2 cellular contexts compared by ENCODE assay signal in genomic region chr22:17429516-17429915, GRCh38.
TF ChIP-seq lines count a peak whose summit lies in the region.

No MANE protein-coding gene starts in this region.

TF ChIP-seq in GM23338, 12 proteins besides CTCF, POLR2A, EP300 and RAD21 (continued from another document):
- no peak for TF ChIP-seq ZNF462 (CRISPR knock-in tag; IDR thresholded peaks at IDR 0.05)
- TF ChIP-seq REST (IDR thresholded peaks at IDR 0.05; ENCODE audit: unreplicated experiment) = no peak
- TF ChIP-seq ETS1 (IDR thresholded peaks at IDR 0.05) = no peak
- no peak for TF ChIP-seq STAT1 (IDR thresholded peaks at IDR 0.05; ENCODE audit: unreplicated experiment)
- TF ChIP-seq EZH2 (IDR thresholded peaks at IDR 0.05; ENCODE audit: low read depth, unreplicated experiment) = no peak
- TF ChIP-seq EZH2phosphoT487 (IDR thresholded peaks at IDR 0.05; ENCODE audit: unreplicated experiment) = no peak
- no peak for TF ChIP-seq JUNB (IDR thresholded peaks at IDR 0.05; ENCODE audit: unreplicated experiment)
- TF ChIP-seq NANOG (IDR thresholded peaks at IDR 0.05; ENCODE audit: borderline replicate concordance) = no peak
- TF ChIP-seq ZNF331 (CRISPR knock-in tag; IDR thresholded peaks at IDR 0.05; ENCODE audit: low read depth) = no peak
TF ChIP-seq in GM23338: peak in this region for 0.

TF ChIP-seq in WTC11, 78 proteins besides CTCF, POLR2A, EP300 and RAD21 (continued from another document):
- no peak for TF ChIP-seq ZNF512 (CRISPR knock-in tag; IDR thresholded peaks at IDR 0.05; ENCODE audit: borderline replicate concordance)
- no peak for TF ChIP-seq ZNF423 (CRISPR knock-in tag; IDR thresholded peaks at IDR 0.05)
- no peak for TF ChIP-seq USF1 (CRISPR knock-in tag; IDR thresholded peaks at IDR 0.05)
- TF ChIP-seq EMX1 (CRISPR knock-in tag; IDR thresholded peaks at IDR 0.05) = no peak
- TF ChIP-seq PRDM15 (CRISPR knock-in tag; IDR thresholded peaks at IDR 0.05) = no peak
TF ChIP-seq in WTC11: peak in this region for 0.
